ENCODE assay signal across 18 cellular contexts in the genomic region with DNA sequence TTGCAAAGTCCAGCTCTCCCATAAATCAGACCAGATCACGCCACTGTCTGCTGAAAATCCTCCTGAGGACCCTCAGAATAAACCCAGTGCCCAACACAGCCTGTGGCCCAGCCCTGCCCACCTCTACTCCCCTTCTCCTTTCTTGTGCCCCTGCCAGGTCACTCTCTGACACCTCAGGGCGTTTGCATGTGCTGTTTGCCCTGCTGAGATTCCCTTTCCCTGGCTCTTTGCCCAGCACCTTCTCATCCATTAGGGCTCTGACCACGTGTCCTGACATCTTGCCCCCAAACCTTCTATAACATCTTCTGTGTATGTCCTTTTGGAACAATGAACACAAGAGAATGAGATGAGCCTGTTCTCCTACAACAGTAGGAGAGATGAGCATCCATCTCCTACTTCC. TPM values are rescaled to one million over a fixed set of nuclear protein-coding genes. Genes with fewer than 3 reads are reported as not detected.
DNase-seq lines count a peak whose midpoint lies in the region; ATAC-seq and TF ChIP-seq lines count a peak whose summit lies in the region.
"Had no signal": no experiment of that assay in that cellular context is flagged by ENCODE, and none has a peak within 500 bp of the region (broad histone marks: within the 10 kb centered on the region; RNA-seq: fewer than 3 reads in every experiment).

No MANE protein-coding gene starts in this region.

- no peak overlapping the region for H3K23ac ChIP-seq in mesenchymal stem cell (ENCODE audit: low read length in 2 of 2)

- H3K4ac ChIP-seq in mesenchymal stem cell (ENCODE audit: low read depth in 1 of 2, low read length in 2 of 2): no peak overlapping the region

- no peak for ATAC-seq in activated naive CD8-positive, alpha-beta T cell treated with anti-CD3 and anti-CD28 coated beads, Interleukin-2, amount 10 ng/mL, durations not matched to agents 7 days and 5 days (ENCODE audit: low read depth)
- ATAC-seq in activated naive CD8-positive, alpha-beta T cell treated with anti-CD3 and anti-CD28 coated beads, Interleukin-2, amount 50 U/mL, for 24 hours: no peak
- ATAC-seq in GM23338: no peak
- ATAC-seq in GM19035 (IDR thresholded peaks at IDR 0.05; ENCODE audit: unreplicated experiment): no peak
- ATAC-seq: CD8-positive, alpha-beta T cell; Right ventricle myocardium inferior had no signal

- H3K4me1 ChIP-seq in GM23338 (ENCODE audit: insufficient read depth): no peaks in the 10 kb centered on the region
- H3K4me1 ChIP-seq in mesenchymal stem cell (ENCODE audit: control insufficient read depth, insufficient read depth, low read depth, low read length): peaks cover 7% of the 10 kb centered on the region

- no peaks in the 10 kb centered on the region for H4K20me1 ChIP-seq in GM23338 (replicated peaks; ENCODE audit: insufficient read depth)

- POLR2A ChIA-PET in activated naive CD8-positive, alpha-beta T cell treated with anti-CD3 and anti-CD28 coated beads, Interleukin-2, amount 10 ng/mL, durations not matched to agents 7 days and 5 days (lab: Charles Lee): no interaction called here
- POLR2A ChIA-PET in MCF 10A (lab: Yijun Ruan, JAX): no interaction called here

- no peaks in the 10 kb centered on the region for H3K79me2 ChIP-seq in GM23338 (replicated peaks; ENCODE audit: insufficient read depth)

- no peak overlapping the region for H3K4me2 ChIP-seq in GM23338
- H3K4me2 ChIP-seq in mesenchymal stem cell (ENCODE audit: low read length, poor library complexity, severe bottlenecking): no peak overlapping the region

- H3F3A ChIP-seq in GM23338 (replicated peaks; ENCODE audit: low read depth): no peaks in the 10 kb centered on the region

- H3K36me3 ChIP-seq in GM23338 (ENCODE audit: insufficient read depth): no peaks in the 10 kb centered on the region
- H3K36me3 ChIP-seq in mesenchymal stem cell (ENCODE audit: control insufficient read depth in 1 of 2, insufficient read depth in 2 of 2, low read depth in 1 of 2, low read length in 2 of 2): no peaks in the 10 kb centered on the region

- H2BK15ac ChIP-seq in mesenchymal stem cell (ENCODE audit: low read depth, poor library complexity, severe bottlenecking): no peak overlapping the region

- intact Hi-C loops in MCF 10A (cut with micrococcal nuclease): no loop called here

- no peaks in the 10 kb centered on the region for H3K27me3 ChIP-seq in GM23338 (ENCODE audit: insufficient read depth)
- H3K27me3 ChIP-seq in mesenchymal stem cell (ENCODE audit: control insufficient read depth in 1 of 2, insufficient read depth in 1 of 2, low read length in 2 of 2): no peaks in the 10 kb centered on the region

- peak overlapping the region; percentile 47; the same call in 1 of the 2 replicates for H2AFZ ChIP-seq in GM23338
- H2AFZ ChIP-seq in mesenchymal stem cell (ENCODE audit: low read depth, low read length): no peak overlapping the region

- peak overlapping the region; percentile 9 for H4K8ac ChIP-seq in mesenchymal stem cell (ENCODE audit: low read length)

- CTCF ChIA-PET in MCF 10A (lab: Yijun Ruan, JAX): interaction anchor here (0.9 to 1.0 kb wide), 2 partner anchors 22 to 53 kb away, joined by 3 read pairs; no protein-coding TSS in a partner anchor

- DNase-seq in activated naive CD8-positive, alpha-beta T cell treated with anti-CD3 and anti-CD28 coated beads, Interleukin-2, amount 10 ng/mL, durations not matched to agents 7 days and 5 days: no peak
- DNase-seq in activated naive CD8-positive, alpha-beta T cell treated with anti-CD3 and anti-CD28 coated beads, Interleukin-2, amount 50 U/mL, for 24 hours: no peak
- no peak for DNase-seq in GM23338 (ENCODE audit: low spot score)
- peak; percentile 21 for DNase-seq in mesenchymal stem cell
- DNase-seq in stimulated activated naive CD4-positive, alpha-beta T cell (lab: John Stamatoyannopoulos, UW): no peak
- DNase-seq in MCF 10A (ENCODE audit: unreplicated experiment): no peak
- DNase-seq: CD8-positive, alpha-beta T cell; DMS79; HCEC 1CT; MV-4-11; NCI-H1417 treated with DMSO at 0.1 percent for 48 hours; NCI-H2081 treated with DMSO at 0.1 percent for 48 hours; NCI-H524 treated with DMSO at 0.1 percent for 48 hours had no signal

- no peaks in the 10 kb centered on the region for H3K9me2 ChIP-seq in GM23338 (ENCODE audit: insufficient read depth)

- H3K27me3 Mint-ChIP-seq in activated naive CD8-positive, alpha-beta T cell treated with anti-CD3 and anti-CD28 coated beads, Interleukin-2, amount 10 ng/mL, durations not matched to agents 7 days and 5 days: peaks cover 15% of the 10 kb centered on the region
- peaks cover 3% of the 10 kb centered on the region for H3K27me3 Mint-ChIP-seq in activated naive CD8-positive, alpha-beta T cell treated with anti-CD3 and anti-CD28 coated beads, Interleukin-2, amount 50 U/mL, for 24 hours
- no peaks in the 10 kb centered on the region for H3K27me3 Mint-ChIP-seq in GM23338 (ENCODE audit: insufficient read depth, low read depth, poor library complexity)
- H3K27me3 Mint-ChIP-seq in MCF 10A (ENCODE audit: insufficient read depth, unreplicated experiment): no peaks in the 10 kb centered on the region

- WGBS in mesenchymal stem cell: 44% methylated on average over 2 of the region's 3 CpGs

- H2BK12ac ChIP-seq in mesenchymal stem cell (ENCODE audit: low read length in 2 of 2): no peak overlapping the region

- H3K79me1 ChIP-seq in mesenchymal stem cell (replicated peaks; ENCODE audit: low read length, poor library complexity, severe bottlenecking): no peaks in the 10 kb centered on the region

- H3K18ac ChIP-seq in mesenchymal stem cell (ENCODE audit: low read depth in 1 of 2, low read length in 2 of 2): no peak overlapping the region

- no peak overlapping the region for H2AK5ac ChIP-seq in mesenchymal stem cell (ENCODE audit: low read length, severe bottlenecking)

- no peak overlapping the region for H3K4me3 Mint-ChIP-seq in activated naive CD8-positive, alpha-beta T cell treated with anti-CD3 and anti-CD28 coated beads, Interleukin-2, amount 10 ng/mL, durations not matched to agents 7 days and 5 days
- no peak overlapping the region for H3K4me3 Mint-ChIP-seq in activated naive CD8-positive, alpha-beta T cell treated with anti-CD3 and anti-CD28 coated beads, Interleukin-2, amount 50 U/mL, for 24 hours
- no peak overlapping the region for H3K4me3 Mint-ChIP-seq in GM23338
- no peak overlapping the region for H3K4me3 Mint-ChIP-seq in MCF 10A (ENCODE audit: unreplicated experiment)
- H3K4me3 Mint-ChIP-seq: CD8-positive, alpha-beta T cell had no signal

- peaks cover 15% of the 10 kb centered on the region for H3K9me3 Mint-ChIP-seq in activated naive CD8-positive, alpha-beta T cell treated with anti-CD3 and anti-CD28 coated beads, Interleukin-2, amount 10 ng/mL, durations not matched to agents 7 days and 5 days
- peaks cover 13% of the 10 kb centered on the region for H3K9me3 Mint-ChIP-seq in activated naive CD8-positive, alpha-beta T cell treated with anti-CD3 and anti-CD28 coated beads, Interleukin-2, amount 50 U/mL, for 24 hours
- H3K9me3 Mint-ChIP-seq in GM23338 (peaks cover 25% of the 10 kb centered on the region), MCF 10A (ENCODE audit: unreplicated experiment) (peaks cover 14% of the 10 kb centered on the region)

- peaks cover 21% of the 10 kb centered on the region for H3K36me3 Mint-ChIP-seq in activated naive CD8-positive, alpha-beta T cell treated with anti-CD3 and anti-CD28 coated beads, Interleukin-2, amount 10 ng/mL, durations not matched to agents 7 days and 5 days
- H3K36me3 Mint-ChIP-seq in activated naive CD8-positive, alpha-beta T cell treated with anti-CD3 and anti-CD28 coated beads, Interleukin-2, amount 50 U/mL, for 24 hours (ENCODE audit: low read depth): peaks cover 12% of the 10 kb centered on the region
- H3K36me3 Mint-ChIP-seq in GM23338 (ENCODE audit: low read depth) (peaks cover 13% of the 10 kb centered on the region), MCF 10A (ENCODE audit: insufficient read depth, unreplicated experiment) (no peaks in the 10 kb centered on the region)

- BruUV-seq in MCF 10A (replicated peaks; lab: Mats Ljungman, UMichigan): no TSS peak

- H4K91ac ChIP-seq in mesenchymal stem cell (ENCODE audit: low read length): no peak overlapping the region

- H3K9ac ChIP-seq in mesenchymal stem cell (ENCODE audit: low read length): no peak overlapping the region

- no peak for TF ChIP-seq CTCF in GM23338 (conservative IDR thresholded peaks at IDR 0.05; ENCODE audit: low read depth in 2 of 2)
- TF ChIP-seq CTCF in MCF 10A (IDR thresholded peaks at IDR 0.05; ENCODE audit: unreplicated experiment): no peak

- H3K27ac Mint-ChIP-seq in activated naive CD8-positive, alpha-beta T cell treated with anti-CD3 and anti-CD28 coated beads, Interleukin-2, amount 10 ng/mL, durations not matched to agents 7 days and 5 days: peak overlapping the region; percentile 12
- H3K27ac Mint-ChIP-seq in activated naive CD8-positive, alpha-beta T cell treated with anti-CD3 and anti-CD28 coated beads, Interleukin-2, amount 50 U/mL, for 24 hours: no peak overlapping the region
- no peak overlapping the region for H3K27ac Mint-ChIP-seq in GM23338
- no peak overlapping the region for H3K27ac Mint-ChIP-seq in MCF 10A (ENCODE audit: low read depth, unreplicated experiment)
- H3K27ac Mint-ChIP-seq: CD8-positive, alpha-beta T cell; IgD-negative memory B cell had no signal

- peaks cover 30% of the 10 kb centered on the region for H3K4me1 Mint-ChIP-seq in activated naive CD8-positive, alpha-beta T cell treated with anti-CD3 and anti-CD28 coated beads, Interleukin-2, amount 10 ng/mL, durations not matched to agents 7 days and 5 days
- H3K4me1 Mint-ChIP-seq in activated naive CD8-positive, alpha-beta T cell treated with anti-CD3 and anti-CD28 coated beads, Interleukin-2, amount 50 U/mL, for 24 hours: peaks cover 28% of the 10 kb centered on the region
- H3K4me1 Mint-ChIP-seq in GM23338 (no peaks in the 10 kb centered on the region), MCF 10A (ENCODE audit: insufficient read depth, unreplicated experiment) (no peaks in the 10 kb centered on the region)

- H3K9me3 ChIP-seq in mesenchymal stem cell (ENCODE audit: control insufficient read depth, low read length): peaks cover 11% of the 10 kb centered on the region

- no peak overlapping the region for H2BK5ac ChIP-seq in mesenchymal stem cell (ENCODE audit: low read depth, low read length, poor library complexity, severe bottlenecking)

- H2BK120ac ChIP-seq in mesenchymal stem cell (ENCODE audit: low read depth, low read length): no peak overlapping the region

- H3K4me3 ChIP-seq in GM23338 (no peak overlapping the region), mesenchymal stem cell (ENCODE audit: insufficient read depth in 1 of 2, low read depth in 1 of 2, low read length in 2 of 2) (no peak overlapping the region)
- H3K4me3 ChIP-seq: SK-N-MC had no signal

- H3K27ac ChIP-seq in GM23338 (ENCODE audit: low read depth): no peak overlapping the region
- H3K27ac ChIP-seq in mesenchymal stem cell (ENCODE audit: low read length, poor library complexity, severe bottlenecking): no peak overlapping the region
- H3K27ac ChIP-seq: SK-N-MC had no signal

- no peak overlapping the region for H3K14ac ChIP-seq in mesenchymal stem cell (ENCODE audit: low read length in 2 of 2)

RNA-seq across cellular contexts. Expression of a gene that starts 18.5 kb away (rescaled TPM):
- total RNA-seq in activated naive CD8-positive, alpha-beta T cell treated with anti-CD3 and anti-CD28 coated beads, Interleukin-2, amount 10 ng/mL, durations not matched to agents 7 days and 5 days: under 1 TPM; 0.89 to 0.94 TPM
- total RNA-seq in GM23338 (2014; rRNA removed; shearing (Covaris generic)): 0.31 and 0.59 TPM in 2 replicates
- 0.24 and 0.29 TPM in 2 replicates for polyA plus RNA-seq in GM23338 (2016; fragmentation: Nextera tagmentation; extraction: Ambion mirVana)
- polyA plus RNA-seq in mesenchymal stem cell (2013, experiment 1 of 2): 0.14 TPM
- 0.15 TPM for polyA plus RNA-seq in mesenchymal stem cell (2013, experiment 2 of 2)
- not detected in 2 replicates for total RNA-seq in MCF 10A (2022)
- total RNA-seq: HT1080 had no signal

RNA-seq across cellular contexts. Expression of a gene that starts 43.9 kb away (rescaled TPM):
- not detected for total RNA-seq in activated naive CD8-positive, alpha-beta T cell treated with anti-CD3 and anti-CD28 coated beads, Interleukin-2, amount 10 ng/mL, durations not matched to agents 7 days and 5 days
- not detected in 2 replicates for total RNA-seq in GM23338 (2014; rRNA removed; shearing (Covaris generic))
- not detected in 2 replicates for polyA plus RNA-seq in GM23338 (2016; fragmentation: Nextera tagmentation; extraction: Ambion mirVana)
- not detected for polyA plus RNA-seq in mesenchymal stem cell (2013, experiment 1 of 2)
- not detected for polyA plus RNA-seq in mesenchymal stem cell (2013, experiment 2 of 2)
- total RNA-seq in MCF 10A (2022): not detected in 2 replicates
- total RNA-seq: CD8-positive, alpha-beta T cell; HT1080; Right ventricle myocardium inferior had no signal
- polyA plus RNA-seq: IgD-negative memory B cell had no signal
